In genomic region chr2:48114256-48114655, GRCh38 we compare ENCODE assay signal across 9 cellular contexts.
DNase-seq lines count a peak whose midpoint lies in the region; TF ChIP-seq lines count a peak whose summit lies in the region.
"Had no signal": no experiment of that assay in that cellular context is flagged by ENCODE, and none has a peak within 500 bp of the region (broad histone marks: within the 10 kb centered on the region; RNA-seq: fewer than 3 reads in every experiment).

No MANE protein-coding gene starts in this region.

- TF ChIP-seq POLR2A in NB4 (IDR thresholded peaks at IDR 0.05; ENCODE audit: extremely low read depth, insufficient read length), result no peak

- H3K4me1 Mint-ChIP-seq in activated naive CD4-positive, alpha-beta T cell treated with anti-CD3 and anti-CD28 coated beads, Interleukin-2, amount 50 U/mL, for 24 hours, result peaks cover 37% of the 10 kb centered on the region

- peak; percentile 63 for DNase-seq in stimulated activated naive CD4-positive, alpha-beta T cell treated with Interleukin-2 at 50 U/mL for 16 hours (lab: John Stamatoyannopoulos, UW)
- no peak for DNase-seq in stimulated activated naive CD4-positive, alpha-beta T cell (lab: John Stamatoyannopoulos, UW)
- DNase-seq in NB4 (ENCODE audit: low read depth) (peak; percentile 56), HuH-7 (ENCODE audit: low spot score) (no peak), NCI-H1105 (lab: John Stamatoyannopoulos, UW) (no peak), retina (no peak)
- DNase-seq in stimulated activated CD4-positive, alpha-beta T cell treated with anti-CD3 and anti-CD28 coated beads, Interleukin-12 subunit alpha, Interleukin-12 subunit beta, amount 100 ng/mL, for 4 hours, result peak; percentile 27
- DNase-seq: DND-41 had no signal

- no peaks in the 10 kb centered on the region for H3K27me3 Mint-ChIP-seq in activated naive CD4-positive, alpha-beta T cell treated with anti-CD3 and anti-CD28 coated beads, Interleukin-2, amount 50 U/mL, for 24 hours

- peak overlapping the region; percentile 84 for H3K27ac Mint-ChIP-seq in activated naive CD4-positive, alpha-beta T cell treated with anti-CD3 and anti-CD28 coated beads, Interleukin-2, amount 50 U/mL, for 24 hours

- H3K4me3 Mint-ChIP-seq in activated naive CD4-positive, alpha-beta T cell treated with anti-CD3 and anti-CD28 coated beads, Interleukin-2, amount 50 U/mL, for 24 hours, result no peak overlapping the region

- TF ChIP-seq CTCF in NB4 (IDR thresholded peaks at IDR 0.05; ENCODE audit: low read depth, low read length), result no peak

- H3K4me3 ChIP-seq in NB4 (ENCODE audit: low read depth, low read length), result no peak overlapping the region

- H3K9me3 Mint-ChIP-seq in activated naive CD4-positive, alpha-beta T cell treated with anti-CD3 and anti-CD28 coated beads, Interleukin-2, amount 50 U/mL, for 24 hours, result no peaks in the 10 kb centered on the region

- no peaks in the 10 kb centered on the region for H3K36me3 Mint-ChIP-seq in activated naive CD4-positive, alpha-beta T cell treated with anti-CD3 and anti-CD28 coated beads, Interleukin-2, amount 50 U/mL, for 24 hours

Comparison
In these comparisons a context has a peak if more than half of its experiments do, and no peak if none do; other contexts are left out.
1. DNase-seq: peak in stimulated activated naive CD4-positive, alpha-beta T cell treated with Interleukin-2 at 50 U/mL for 16 hours (single experiment), NB4 (single experiment) and stimulated activated CD4-positive, alpha-beta T cell treated with anti-CD3 and anti-CD28 coated beads, Interleukin-12 subunit alpha, Interleukin-12 subunit beta, amount 100 ng/mL, for 4 hours (single experiment); none in stimulated activated naive CD4-positive, alpha-beta T cell (0 of 6), HuH-7 (single experiment), NCI-H1105 (single experiment) and retina (single experiment).